9 cellular contexts compared by ENCODE assay signal in genomic region chr10:94320285-94320914, GRCh38. TPM values are rescaled to one million over a fixed set of nuclear protein-coding genes. Genes with fewer than 3 reads are reported as not detected.
DNase-seq lines count a peak whose midpoint lies in the region; ATAC-seq and TF ChIP-seq lines count a peak whose summit lies in the region.
"Had no signal": no experiment of that assay in that cellular context is flagged by ENCODE, and none has a peak within 500 bp of the region (broad histone marks: within the 10 kb centered on the region; RNA-seq: fewer than 3 reads in every experiment).

No MANE protein-coding gene starts in this region.

- TF ChIP-seq CTCF in PC-9 (conservative IDR thresholded peaks at IDR 0.05): peak; percentile 85
- TF ChIP-seq CTCF in fibroblast of mammary gland (conservative IDR thresholded peaks at IDR 0.05; ENCODE audit: control insufficient read depth, insufficient read depth, low read depth, low read length): peak; percentile 87
- peak; percentile 77 for TF ChIP-seq CTCF in neural cell (IDR thresholded peaks at IDR 0.05; ENCODE audit: poor library complexity, severe bottlenecking)

- no peak overlapping the region for H3K27ac Mint-ChIP-seq in activated T-cell treated with anti-CD3 and anti-CD28 coated beads, Interleukin-2, amount 50 U/mL, for 24 hours
- H3K27ac Mint-ChIP-seq: dendritic cell treated with granulocyte-macrophage colony-stimulating factor and Interleukin-4, amounts not matched to agents 40 ng/mL and 50 ng/mL, for 4 days had no signal

- peak; percentile 61 for DNase-seq in G401 (ENCODE audit: low spot score)
- peak; percentile 88 for DNase-seq in HT-29 (ENCODE audit: low spot score)
- DNase-seq in PC-9: peak; percentile 14 to 33
- peak; percentile 62 for DNase-seq in activated T-cell treated with anti-CD3 and anti-CD28 coated beads, Interleukin-2, amount 50 U/mL, for 24 hours
- DNase-seq in fibroblast of mammary gland (ENCODE audit: low read depth): peak; percentile 65
- peak in 38 of 49 donors; percentile 1 to 79 (median 22) for DNase-seq in substantia nigra (lab: John Stamatoyannopoulos, UW)

- H3K9me3 ChIP-seq in PC-9 (ENCODE audit: insufficient read depth, low read depth) (no peaks in the 10 kb centered on the region), neural cell (ENCODE audit: low read length) (no peaks in the 10 kb centered on the region)

- intact Hi-C loops in PC-9 (cut with micrococcal nuclease; ENCODE audit: unreplicated experiment): loop anchor here (1.0 to 2.0 kb wide), 2 partner anchors 404 to 500 kb away; no protein-coding TSS in a partner anchor

- CTCF ChIA-PET in PC-9 (lab: Charles Lee): interaction anchor here (0.5 to 2.1 kb wide), 5 partner anchors 13 to 1554 kb away, joined by 3 to 7 read pairs (median 5); no protein-coding TSS in a partner anchor

- peaks cover 8% of the 10 kb centered on the region for H3K4me1 Mint-ChIP-seq in activated T-cell treated with anti-CD3 and anti-CD28 coated beads, Interleukin-2, amount 50 U/mL, for 24 hours (ENCODE audit: low read depth)

- H3K4me2 ChIP-seq in PC-9 (no peak overlapping the region), neural cell (ENCODE audit: low read length) (no peak overlapping the region)

- no peaks in the 10 kb centered on the region for H3K9me3 Mint-ChIP-seq in activated T-cell treated with anti-CD3 and anti-CD28 coated beads, Interleukin-2, amount 50 U/mL, for 24 hours
- H3K9me3 Mint-ChIP-seq: dendritic cell treated with granulocyte-macrophage colony-stimulating factor and Interleukin-4, amounts not matched to agents 40 ng/mL and 50 ng/mL, for 4 days had no signal

- no peaks in the 10 kb centered on the region for H3K4me1 ChIP-seq in PC-9 (replicated peaks; ENCODE audit: insufficient read depth)

- no peaks in the 10 kb centered on the region; the same call in 1 of the 2 replicates for H4K20me1 ChIP-seq in PC-9 (ENCODE audit: insufficient read depth)
- H4K20me1 ChIP-seq in neural cell (ENCODE audit: insufficient read depth): no peaks in the 10 kb centered on the region

- H2AFZ ChIP-seq in PC-9 (no peak overlapping the region), neural cell (ENCODE audit: low read depth, low read length) (no peak overlapping the region)

- no peak for TF ChIP-seq EP300 in neural cell (conservative IDR thresholded peaks at IDR 0.05; ENCODE audit: poor library complexity, severe bottlenecking)

- in situ Hi-C loops in G401 (cut with HindIII; ENCODE audit: low sequenced_read_pairs): no loop called here

- BruUV-seq in PC-9 (replicated peaks; lab: Mats Ljungman, UMichigan): no TSS peak

- H3K4me3 Mint-ChIP-seq in activated T-cell treated with anti-CD3 and anti-CD28 coated beads, Interleukin-2, amount 50 U/mL, for 24 hours: no peak overlapping the region
- H3K4me3 Mint-ChIP-seq: dendritic cell treated with granulocyte-macrophage colony-stimulating factor and Interleukin-4, amounts not matched to agents 40 ng/mL and 50 ng/mL, for 4 days had no signal

- H3K4me3 ChIP-seq in PC-9 (no peak overlapping the region), fibroblast of mammary gland (ENCODE audit: control insufficient read depth, low read depth, low read length) (no peak overlapping the region), neural cell (ENCODE audit: low read length) (no peak overlapping the region)

- H3K9ac ChIP-seq in neural cell (ENCODE audit: low read length): no peak overlapping the region

- H3K27ac ChIP-seq in PC-9 (no peak overlapping the region), neural cell (ENCODE audit: low read length) (no peak overlapping the region), substantia nigra (ENCODE audit: low read depth, low read length, poor library complexity, severe bottlenecking) (no peak overlapping the region)

- H3K9me2 ChIP-seq in PC-9 (ENCODE audit: insufficient read depth) (no peaks in the 10 kb centered on the region), neural cell (ENCODE audit: insufficient read depth, low read length) (no peaks in the 10 kb centered on the region)

- H3K27me3 Mint-ChIP-seq in activated T-cell treated with anti-CD3 and anti-CD28 coated beads, Interleukin-2, amount 50 U/mL, for 24 hours: no peaks in the 10 kb centered on the region
- H3K27me3 Mint-ChIP-seq: dendritic cell treated with granulocyte-macrophage colony-stimulating factor and Interleukin-4, amounts not matched to agents 40 ng/mL and 50 ng/mL, for 4 days had no signal

- H3F3A ChIP-seq in PC-9 (ENCODE audit: insufficient read depth, low read depth): 0 out of 2 replicates have a peak, but pooled peaks cover 7% of the 10 kb centered on the region
- no peaks in the 10 kb centered on the region for H3F3A ChIP-seq in neural cell (ENCODE audit: insufficient read depth, low read length, poor library complexity, severe bottlenecking)

- TF ChIP-seq RAD21 in neural cell (conservative IDR thresholded peaks at IDR 0.05): peak; percentile 73

- no peaks in the 10 kb centered on the region for H3K79me2 ChIP-seq in PC-9 (ENCODE audit: low read depth)
- H3K79me2 ChIP-seq in neural cell (replicated peaks; ENCODE audit: insufficient read depth, low read length): no peaks in the 10 kb centered on the region

- ATAC-seq in HG03571 (IDR thresholded peaks at IDR 0.05; ENCODE audit: unreplicated experiment): no peak

- POLR2A ChIA-PET in PC-9 (lab: Charles Lee; ENCODE audit: unreplicated experiment): interaction anchor here (0.6 kb wide), 1 partner anchor 13 kb away, joined by 3 read pairs; no protein-coding TSS in a partner anchor

- peaks cover 59% of the 10 kb centered on the region for H3K36me3 Mint-ChIP-seq in activated T-cell treated with anti-CD3 and anti-CD28 coated beads, Interleukin-2, amount 50 U/mL, for 24 hours (ENCODE audit: low read depth)

- H3K36me3 ChIP-seq in PC-9 (ENCODE audit: low read depth) (no peaks in the 10 kb centered on the region), neural cell (ENCODE audit: insufficient read depth, low read length) (no peaks in the 10 kb centered on the region)

- H3K27me3 ChIP-seq in PC-9 (ENCODE audit: insufficient read depth, low read depth) (no peaks in the 10 kb centered on the region), neural cell (ENCODE audit: insufficient read depth, low read depth, low read length) (no peaks in the 10 kb centered on the region)

TF ChIP-seq in neural cell, 6 proteins besides CTCF, POLR2A, EP300 and RAD21:
- TF ChIP-seq SMC3 (conservative IDR thresholded peaks at IDR 0.05; ENCODE audit: poor library complexity): peak; percentile 86
- TF ChIP-seq EZH2 (IDR thresholded peaks at IDR 0.05; ENCODE audit: borderline replicate concordance, insufficient read depth, low read length, poor library complexity, severe bottlenecking): no peak
- TF ChIP-seq REST (IDR thresholded peaks at IDR 0.05; ENCODE audit: borderline replicate concordance): no peak

RNA-seq across cellular contexts. Expression of gene NOC3L, which starts 42.3 kb away (rescaled TPM):
- total RNA-seq in G401 (2014; rRNA removed; shearing (Covaris generic)): 27.7 and 48.2 TPM in 2 replicates
- total RNA-seq in HT-29 (2014; rRNA removed; shearing (Covaris generic)): 7.9 and 8.0 TPM in 2 replicates
- 10.5 and 17.7 TPM in 2 replicates for total RNA-seq in PC-9 (2021)
- 8.3 and 10.5 TPM in 2 replicates for polyA plus RNA-seq in neural cell
- polyA minus RNA-seq in neural cell: 16.1 and 19.3 TPM in 2 replicates

Comparison
In these comparisons a context has a peak if more than half of its experiments do, and no peak if none do; other contexts are left out.
1. DNase-seq: peak in every context shown above with its lines; median percentile 88 in HT-29; 65 in fibroblast of mammary gland; 62 in activated T-cell treated with anti-CD3 and anti-CD28 coated beads, Interleukin-2, amount 50 U/mL, for 24 hours; 61 in G401; 24 in PC-9; 22 in substantia nigra.